ENCODE assay signal across 17 cellular contexts in the genomic region with DNA sequence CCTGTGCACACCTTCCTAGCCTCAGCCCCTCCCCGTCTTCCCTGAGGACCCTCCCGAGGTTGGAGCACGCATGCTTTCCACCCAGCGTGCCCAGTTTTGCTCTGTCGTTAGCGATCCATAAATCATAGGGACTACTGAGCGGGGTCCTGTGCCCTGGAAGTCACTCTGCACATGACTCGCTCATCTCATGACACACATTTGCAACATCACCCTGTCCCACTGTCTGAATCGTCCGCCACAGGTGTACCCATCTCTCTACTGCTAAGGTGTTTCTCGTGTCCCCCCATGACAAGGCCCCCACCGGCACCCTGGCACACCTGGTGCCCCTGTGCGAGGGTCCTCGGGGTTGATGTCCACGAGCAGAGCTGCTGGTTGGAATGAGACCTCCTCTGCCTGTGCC.
DNase-seq lines count a peak whose midpoint lies in the region; ATAC-seq, FAIRE-seq and TF ChIP-seq lines count a peak whose summit lies in the region.
"Had no signal": no experiment of that assay in that cellular context is flagged by ENCODE, and none has a peak within 500 bp of the region (broad histone marks: within the 10 kb centered on the region; RNA-seq: fewer than 3 reads in every experiment).

No MANE protein-coding gene starts in this region.

- no peak overlapping the region for H3K27ac ChIP-seq in neural progenitor cell

- no peaks in the 10 kb centered on the region for H3K9me3 ChIP-seq in neural progenitor cell (ENCODE audit: low read depth)
- H3K9me3 ChIP-seq: HAP-1 had no signal

- peaks cover 1% of the 10 kb centered on the region for H3K27me3 ChIP-seq in bronchial epithelial cell (ENCODE audit: control insufficient read depth, insufficient read depth, low read length)
- H3K27me3 ChIP-seq in neural progenitor cell = no peaks in the 10 kb centered on the region

- H3K4me1 Mint-ChIP-seq in neural progenitor cell = peaks cover 18% of the 10 kb centered on the region
- H3K4me1 Mint-ChIP-seq: CD4-positive, alpha-beta memory T cell had no signal

- CTCF ChIA-PET in HEK293T (lab: Yijun Ruan, JAX) = no interaction called here

- peak overlapping the region; percentile 16 for H3K27ac Mint-ChIP-seq in neural progenitor cell
- H3K27ac Mint-ChIP-seq: CD4-positive, alpha-beta memory T cell had no signal

- H4K20me1 ChIP-seq in neural progenitor cell (ENCODE audit: low read depth) = no peaks in the 10 kb centered on the region

- H3K27me3 Mint-ChIP-seq in neural progenitor cell (ENCODE audit: insufficient read depth, low read depth) = peaks cover 5% of the 10 kb centered on the region

- FAIRE-seq in bronchial epithelial cell (lab: Jason Lieb, UNC) = peak; percentile 88
- FAIRE-seq: G401.6, GM12891, GM18507, H54 had no signal

- no peak for ATAC-seq in GM21367 (IDR thresholded peaks at IDR 0.05; ENCODE audit: unreplicated experiment)

- H3K36me3 ChIP-seq in bronchial epithelial cell (ENCODE audit: control insufficient read depth, insufficient read depth, low read length) (no peaks in the 10 kb centered on the region), neural progenitor cell (no peaks in the 10 kb centered on the region)
- H3K36me3 ChIP-seq: HAP-1 had no signal

- POLR2A ChIA-PET in HEK293T (lab: Yijun Ruan, JAX) = no interaction called here

- H3K4me3 ChIP-seq in bronchial epithelial cell (ENCODE audit: low read depth, low read length) = no peak overlapping the region
- no peak overlapping the region for H3K4me3 ChIP-seq in neural progenitor cell
- H3K4me3 ChIP-seq: HAP-1 had no signal

- H3K4me1 ChIP-seq in neural progenitor cell = peaks cover 11% of the 10 kb centered on the region
- H3K4me1 ChIP-seq: HAP-1 had no signal

- no peaks in the 10 kb centered on the region for H3K9me3 Mint-ChIP-seq in neural progenitor cell
- H3K9me3 Mint-ChIP-seq: CD4-positive, alpha-beta memory T cell had no signal

- TF ChIP-seq CTCF in bronchial epithelial cell (IDR thresholded peaks at IDR 0.05; ENCODE audit: insufficient read depth, low read length, severe bottlenecking) (no peak), neural progenitor cell (IDR thresholded peaks at IDR 0.05) (no peak)

- no peaks in the 10 kb centered on the region for H3F3A ChIP-seq in neural progenitor cell (ENCODE audit: low read depth)

- no peaks in the 10 kb centered on the region for H3K36me3 Mint-ChIP-seq in neural progenitor cell
- H3K36me3 Mint-ChIP-seq: CD4-positive, alpha-beta memory T cell had no signal

- H2AFZ ChIP-seq in neural progenitor cell (replicated peaks) = no peak overlapping the region

- intact Hi-C loops in posterior vena cava (cut with DNase I) = no loop called here

- no peak overlapping the region for H3K9ac ChIP-seq in neural progenitor cell

- DNase-seq in bronchial epithelial cell (ENCODE audit: low read depth) (no peak), neural progenitor cell (ENCODE audit: low spot score) (no peak), posterior vena cava (ENCODE audit: low spot score) (peak; percentile 38), HEK293T (ENCODE audit: extremely low spot score) (no peak), NCI-H526 (lab: John Stamatoyannopoulos, UW) (no peak)
- DNase-seq: C1 segment of cervical spinal cord; Calu3; CD4-positive, alpha-beta memory T cell; COR-L47; DND-41; GOT3 had no signal

- no peak overlapping the region for H3K4me2 ChIP-seq in neural progenitor cell

- H3K79me2 ChIP-seq in neural progenitor cell (ENCODE audit: low read depth) = no peaks in the 10 kb centered on the region

- no peak overlapping the region for H3K4me3 Mint-ChIP-seq in neural progenitor cell
- H3K4me3 Mint-ChIP-seq: CD4-positive, alpha-beta memory T cell had no signal

TF ChIP-seq in HEK293T, 16 proteins besides CTCF, POLR2A, EP300 and RAD21:
- TF ChIP-seq ELF4 (IDR thresholded peaks at IDR 0.05) (no peak), SUZ12 (IDR thresholded peaks at IDR 0.05) (no peak), L3MBTL2 (conservative IDR thresholded peaks at IDR 0.05) (no peak), NFRKB (IDR thresholded peaks at IDR 0.05) (no peak), FOXK2 (IDR thresholded peaks at IDR 0.05) (no peak), LEF1 (IDR thresholded peaks at IDR 0.05; ENCODE audit: borderline replicate concordance) (no peak), ARNT (IDR thresholded peaks at IDR 0.05) (no peak), FOXM1 (IDR thresholded peaks at IDR 0.05; ENCODE audit: borderline replicate concordance) (no peak), ZNF384 (IDR thresholded peaks at IDR 0.05) (no peak), BHLHE40 (IDR thresholded peaks at IDR 0.05; ENCODE audit: borderline replicate concordance) (no peak), PKNOX1 (IDR thresholded peaks at IDR 0.05) (no peak), SP1 (IDR thresholded peaks at IDR 0.05) (no peak), FOXA1 (IDR thresholded peaks at IDR 0.05) (no peak), TARDBP (IDR thresholded peaks at IDR 0.05) (no peak), CTBP1 (IDR thresholded peaks at IDR 0.05; ENCODE audit: borderline replicate concordance) (no peak), HDGF (IDR thresholded peaks at IDR 0.05; ENCODE audit: borderline replicate concordance) (no peak)
